ENCODE assay signal across 14 cellular contexts in genomic region chr18:63302647-63303405, GRCh38. TPM values are rescaled to one million over a fixed set of nuclear protein-coding genes. Genes with fewer than 3 reads are reported as not detected.
DNase-seq lines count a peak whose midpoint lies in the region; ATAC-seq and TF ChIP-seq lines count a peak whose summit lies in the region.
"Had no signal": no experiment of that assay in that cellular context is flagged by ENCODE, and none has a peak within 500 bp of the region (broad histone marks: within the 10 kb centered on the region; RNA-seq: fewer than 3 reads in every experiment).

No MANE protein-coding gene starts in this region.

- H3K36me3 Mint-ChIP-seq in activated CD8-positive, alpha-beta T cell treated with anti-CD3 and anti-CD28 coated beads for 36 hours (ENCODE audit: low read depth) = peaks cover 80% of the 10 kb centered on the region
- H3K36me3 Mint-ChIP-seq in memory B cell = peaks cover 43% of the 10 kb centered on the region

- no peak for TF ChIP-seq POLR2A in transverse colon (IDR thresholded peaks at IDR 0.05)

- H3K9me3 ChIP-seq in left ventricle myocardium inferior (replicated peaks) (no peaks in the 10 kb centered on the region), transverse colon (no peaks in the 10 kb centered on the region)

- H3K4me3 ChIP-seq in left ventricle myocardium inferior (no peak overlapping the region), transverse colon (no peak overlapping the region)

- TF ChIP-seq EP300 in transverse colon (IDR thresholded peaks at IDR 0.05; ENCODE audit: low read depth) = no peak

- H3K4me1 ChIP-seq in left ventricle myocardium inferior (peaks cover 41% of the 10 kb centered on the region), transverse colon (peaks cover 0 to 38% (median 0%) of the 10 kb centered on the region in 4 donors)

- H3K27me3 Mint-ChIP-seq in activated CD8-positive, alpha-beta T cell treated with anti-CD3 and anti-CD28 coated beads for 36 hours = no peaks in the 10 kb centered on the region
- no peaks in the 10 kb centered on the region for H3K27me3 Mint-ChIP-seq in memory B cell
- H3K27me3 Mint-ChIP-seq: progenitor cell of endocrine pancreas had no signal

- H3K4me3 Mint-ChIP-seq in activated CD8-positive, alpha-beta T cell treated with anti-CD3 and anti-CD28 coated beads for 36 hours = peak overlapping the region; percentile 44
- peak overlapping the region; percentile 24 for H3K4me3 Mint-ChIP-seq in memory B cell
- H3K4me3 Mint-ChIP-seq: mesothelial cell of epicardium had no signal

- CTCF ChIA-PET in activated CD8-positive, alpha-beta T cell treated with anti-CD3 and anti-CD28 coated beads for 36 hours (lab: Charles Lee) = interaction anchor here (0.7 to 4.0 kb wide), 4 partner anchors 8 to 37 kb away, joined by 3 to 26 read pairs (median 3); partner anchors contain the start of gene BCL2

- intact Hi-C loops in left ventricle myocardium inferior (cut with micrococcal nuclease) = no loop called here
- intact Hi-C loops in Right ventricle myocardium superior (cut with DNase I) = no loop called here
- intact Hi-C loops in activated CD8-positive, alpha-beta T cell treated with anti-CD3 and anti-CD28 coated beads for 36 hours (cut with micrococcal nuclease) = loop anchor here (5.0 kb wide), 3 partner anchors 36 to 146 kb away; no protein-coding TSS in a partner anchor
- intact Hi-C loops in transverse colon (cut with DNase I; ENCODE audit: low total_unique reads) = no loop called here

- H3K27ac Mint-ChIP-seq in activated CD8-positive, alpha-beta T cell treated with anti-CD3 and anti-CD28 coated beads for 36 hours = peak overlapping the region; percentile 89
- H3K27ac Mint-ChIP-seq in memory B cell = peak overlapping the region; percentile 87
- H3K27ac Mint-ChIP-seq: mesothelial cell of epicardium, progenitor cell of endocrine pancreas had no signal

- H3K27ac ChIP-seq in left ventricle myocardium inferior (replicated peaks) = peak overlapping the region; percentile 53
- peak overlapping the region; percentile 15 to 45 (median 36) for H3K27ac ChIP-seq in transverse colon
- H3K27ac ChIP-seq: VCaP had no signal

- no peak for DNase-seq in left ventricle myocardium inferior
- no peak for DNase-seq in Right ventricle myocardium superior
- peak; percentile 39 for DNase-seq in activated CD8-positive, alpha-beta T cell treated with anti-CD3 and anti-CD28 coated beads for 36 hours
- no peak for DNase-seq in memory B cell (ENCODE audit: low spot score in 2 of 2)
- no peak for DNase-seq in transverse colon
- no peak for DNase-seq in HuH-7.5 (ENCODE audit: low spot score)
- no peak for DNase-seq in NCI-H1092 treated with DMSO at 0.1 percent for 48 hours (lab: John Stamatoyannopoulos, UW)
- no peak for DNase-seq in HUDEP-2 (lab: John Stamatoyannopoulos, UW; ENCODE audit: unreplicated experiment in 76 of 76)
- DNase-seq: activated gamma-delta T cell, HCEC 1CT, NCI-H446 treated with DMSO at 0.1 percent for 48 hours had no signal

- POLR2A ChIA-PET in activated CD8-positive, alpha-beta T cell treated with anti-CD3 and anti-CD28 coated beads for 36 hours (lab: Charles Lee) = interaction anchor here (1.0 to 3.0 kb wide), 5 partner anchors 8 to 106 kb away, joined by 3 to 23 read pairs (median 6); partner anchors contain the start of gene BCL2

- ATAC-seq in Right ventricle myocardium superior (ENCODE audit: poor library complexity) = no peak
- peak; percentile 57 for ATAC-seq in activated CD8-positive, alpha-beta T cell treated with anti-CD3 and anti-CD28 coated beads for 36 hours
- no peak for ATAC-seq in memory B cell (ENCODE audit: low read depth)

- H3K4me1 Mint-ChIP-seq in activated CD8-positive, alpha-beta T cell treated with anti-CD3 and anti-CD28 coated beads for 36 hours (ENCODE audit: low read depth) = peaks cover 89% of the 10 kb centered on the region
- H3K4me1 Mint-ChIP-seq in memory B cell = peaks cover 59% of the 10 kb centered on the region

- no peak for TF ChIP-seq CTCF in left ventricle myocardium inferior (IDR thresholded peaks at IDR 0.05; ENCODE audit: borderline replicate concordance)
- TF ChIP-seq CTCF in activated CD8-positive, alpha-beta T cell treated with anti-CD3 and anti-CD28 coated beads for 36 hours (IDR thresholded peaks at IDR 0.05) = no peak
- TF ChIP-seq CTCF in transverse colon (IDR thresholded peaks at IDR 0.05) = no peak

- H3K27me3 ChIP-seq in left ventricle myocardium inferior (ENCODE audit: low read depth) = no peaks in the 10 kb centered on the region
- H3K27me3 ChIP-seq in transverse colon = no peaks in the 10 kb centered on the region

- in situ Hi-C loops in transverse colon (cut with MboI; ENCODE audit: low pct_ligation_motif_present in 1 of 4, low pct_unique_long_range_greater_than_20kb in 1 of 4, low sequenced_read_pairs in 3 of 4) = no loop called here

- H3K36me3 ChIP-seq in left ventricle myocardium inferior (no peaks in the 10 kb centered on the region), transverse colon (no peaks in the 10 kb centered on the region)

- no peaks in the 10 kb centered on the region for H3K9me3 Mint-ChIP-seq in activated CD8-positive, alpha-beta T cell treated with anti-CD3 and anti-CD28 coated beads for 36 hours
- no peaks in the 10 kb centered on the region for H3K9me3 Mint-ChIP-seq in memory B cell
- H3K9me3 Mint-ChIP-seq: mesothelial cell of epicardium had no signal

- WGBS in transverse colon (ENCODE audit: low coverage in 1 of 2), 2 donors = 53% methylated on average over 4 to 5 of the region's 5 CpGs

RNA-seq across cellular contexts. Expression of gene BCL2, which starts 16.7 kb away (rescaled TPM):
- total RNA-seq in left ventricle myocardium inferior = 7.3 TPM
- 9.0 TPM for total RNA-seq in Right ventricle myocardium superior
- total RNA-seq in activated CD8-positive, alpha-beta T cell treated with anti-CD3 and anti-CD28 coated beads for 36 hours = 100 to 1,000 TPM; 104 to 107 TPM
- 10 to 100 TPM; 14.3 to 34.8 (median 23.5) TPM for total RNA-seq in transverse colon
